In genomic region chr9:112140936-112141335, GRCh38 we compare ENCODE assay signal across 19 cellular contexts. TPM values are rescaled to one million over a fixed set of nuclear protein-coding genes. Genes with fewer than 3 reads are reported as not detected.
A peak's percentile ranks its signal among the peaks of the same experiment; 100 is the strongest.
DNase-seq lines count a peak whose midpoint lies in the region; ATAC-seq, FAIRE-seq and TF ChIP-seq lines count a peak whose summit lies in the region.
"Had no signal": no experiment of that assay in that cellular context is flagged by ENCODE, and none has a peak within 500 bp of the region (broad histone marks: within the 10 kb centered on the region; RNA-seq: fewer than 3 reads in every experiment).

No MANE protein-coding gene starts in this region.

- no TSS peak for BruUV-seq in GM12878 (replicated peaks; lab: Mats Ljungman, UMichigan)

- H4K20me1 ChIP-seq in GM12878 (ENCODE audit: control insufficient read depth, insufficient read depth) (no peaks in the 10 kb centered on the region), smooth muscle cell (ENCODE audit: low read depth) (no peaks in the 10 kb centered on the region)

- no peaks in the 10 kb centered on the region for H3K79me2 ChIP-seq in GM12878 (ENCODE audit: control insufficient read depth, insufficient read depth, low read length)
- no peaks in the 10 kb centered on the region for H3K79me2 ChIP-seq in smooth muscle cell (ENCODE audit: low read depth)

- H3K9me3 ChIP-seq in GM12878 (replicated peaks; ENCODE audit: control insufficient read depth, insufficient read depth, low read length) = no peaks in the 10 kb centered on the region
- no peaks in the 10 kb centered on the region for H3K9me3 ChIP-seq in smooth muscle cell (replicated peaks; ENCODE audit: low read depth)
- H3K9me3 ChIP-seq: body of pancreas, right lobe of liver had no signal

- CTCF ChIA-PET in GM12878 (lab: Yijun Ruan, JAX) = no interaction called here

- no peak overlapping the region for H3K4me3 ChIP-seq in GM12878
- no peak overlapping the region for H3K4me3 ChIP-seq in smooth muscle cell
- H3K4me3 ChIP-seq: body of pancreas, right lobe of liver had no signal

- in situ Hi-C loops in GM12878 (cut with MboI) = no loop called here

- SMC1A ChIA-PET in GM12878 (lab: Charles Lee; ENCODE audit: uncharacterized antibody, unreplicated experiment) = no interaction called here

- H3K4me2 ChIP-seq in GM12878 (ENCODE audit: control insufficient read depth, insufficient read depth) (peak overlapping the region; percentile 0; the same call in 1 of the 2 replicates), smooth muscle cell (no peak overlapping the region)

- 30% methylated on average over 2 of the region's 2 CpGs for WGBS in GM12878 (ENCODE audit: insufficient coverage, insufficient replicate concordance, low lambda C conversion rate, missing lambda C conversion rate)
- WGBS in smooth muscle cell (ENCODE audit: low lambda C conversion rate) = 89% methylated on average over 2 of the region's 2 CpGs

- H3F3A ChIP-seq in smooth muscle cell (ENCODE audit: low read depth) = no peaks in the 10 kb centered on the region

- no peak for TF ChIP-seq EP300 in GM12878 (IDR thresholded peaks at IDR 0.05; ENCODE audit: borderline replicate concordance in 1 of 2, control insufficient read depth in 1 of 2, low read depth in 2 of 2, low read length in 2 of 2)

- H3K27ac ChIP-seq in GM12878 (ENCODE audit: control insufficient read depth, insufficient read depth) = no peak overlapping the region
- H3K27ac ChIP-seq in smooth muscle cell (ENCODE audit: low read depth) = no peak overlapping the region
- H3K27ac ChIP-seq: body of pancreas, right lobe of liver had no signal

- intact Hi-C loops in GM12878 (cut with micrococcal nuclease; ENCODE audit: unreplicated experiment) = no loop called here

- H3K9ac ChIP-seq in GM12878 (ENCODE audit: control insufficient read depth, insufficient read depth, low read length) = no peak overlapping the region
- H3K9ac ChIP-seq in smooth muscle cell (ENCODE audit: low read depth) = no peak overlapping the region

- H3K4me1 ChIP-seq in GM12878 (ENCODE audit: control insufficient read depth, insufficient read depth, low read length) (peaks cover 6% of the 10 kb centered on the region), smooth muscle cell (ENCODE audit: low read depth) (no peaks in the 10 kb centered on the region)
- H3K4me1 ChIP-seq: body of pancreas, right lobe of liver had no signal

- POLR2A ChIA-PET in GM12878 (lab: Charles Lee) = no interaction called here

- ATAC-seq in GM18861 (IDR thresholded peaks at IDR 0.05; ENCODE audit: unreplicated experiment) (peak; percentile 10), GM21529 (IDR thresholded peaks at IDR 0.05; ENCODE audit: unreplicated experiment) (peak; percentile 25), HG03108 (IDR thresholded peaks at IDR 0.05; ENCODE audit: unreplicated experiment) (peak; percentile 14), GM12878 (peak; percentile 44)
- ATAC-seq: body of pancreas, right lobe of liver had no signal

- TF ChIP-seq POLR2A in GM12878 (IDR thresholded peaks at IDR 0.05; ENCODE audit: low read depth, low read length) = no peak

- H3K27me3 ChIP-seq in GM12878 (replicated peaks in 1 of 2; ENCODE audit: control insufficient read depth in 2 of 2, insufficient read depth in 2 of 2, low read length in 1 of 2) = no peaks in the 10 kb centered on the region
- H3K27me3 ChIP-seq in smooth muscle cell (ENCODE audit: low read depth) = no peaks in the 10 kb centered on the region
- H3K27me3 ChIP-seq: body of pancreas, right lobe of liver had no signal

- TF ChIP-seq RAD21 in GM12878 (IDR thresholded peaks at IDR 0.05; ENCODE audit: insufficient read depth, low read depth, low read length) = no peak

- no peak for FAIRE-seq in GM12878 (lab: Jason Lieb, UNC)
- FAIRE-seq: H1 had no signal

- no peak overlapping the region for H2AFZ ChIP-seq in GM12878 (ENCODE audit: control insufficient read depth, low read depth, low read length)
- no peak overlapping the region for H2AFZ ChIP-seq in smooth muscle cell (ENCODE audit: low read depth)

- RAD21 ChIA-PET in GM12878 (lab: Charles Lee; ENCODE audit: unreplicated experiment) = no interaction called here

- H3K36me3 ChIP-seq in GM12878 (ENCODE audit: control insufficient read depth in 2 of 2, insufficient read depth in 2 of 2, low read length in 1 of 2) (no peaks in the 10 kb centered on the region), smooth muscle cell (ENCODE audit: low read depth) (no peaks in the 10 kb centered on the region)
- H3K36me3 ChIP-seq: right lobe of liver had no signal

- DNase-seq in GM12878 (ENCODE audit: low read depth, low spot score) = no peak
- DNase-seq in HuH-7.5 (ENCODE audit: low spot score) = no peak
- no peak for DNase-seq in NCI-H2107 (lab: John Stamatoyannopoulos, UW)
- no peak for DNase-seq in DMS79 treated with DMSO at 0.1 percent for 48 hours (lab: John Stamatoyannopoulos, UW)
- DNase-seq in smooth muscle cell (lab: John Stamatoyannopoulos, UW; ENCODE audit: unreplicated experiment) = no peak
- DNase-seq: activated naive CD4-positive, alpha-beta T cell treated with anti-CD3 and anti-CD28 coated beads for 36 hours; body of pancreas; C1 segment of cervical spinal cord; dermis blood vessel endothelial cell; KG1; NCI-H1105; NCI-H2171 treated with DMSO at 0.1 percent for 48 hours; nucleus accumbens; right lobe of liver; Right ventricle myocardium superior had no signal

- TF ChIP-seq CTCF in GM12878 (IDR thresholded peaks at IDR 0.05 in 2 of 3, conservative IDR thresholded peaks at IDR 0.05 in 1 of 3; ENCODE audit: control insufficient read depth in 2 of 3, extremely low read depth in 1 of 3, insufficient read depth in 1 of 3, low read depth in 3 of 3, low read length in 3 of 3) = no peak
- no peak for TF ChIP-seq CTCF in smooth muscle cell (IDR thresholded peaks at IDR 0.05; ENCODE audit: borderline replicate concordance, insufficient read depth, poor library complexity, severe bottlenecking)

TF ChIP-seq in GM12878, 131 proteins besides CTCF, POLR2A, EP300 and RAD21 (continues in another document):
- TF ChIP-seq ELK1 (IDR thresholded peaks at IDR 0.05; ENCODE audit: low read depth, low read length) (no peak), E2F8 (IDR thresholded peaks at IDR 0.05; ENCODE audit: low read depth, partially characterized antibody) (no peak)

RNA-seq across cellular contexts. Expression of gene SUSD1, which starts 34.2 kb away (rescaled TPM):
- 4.4 and 4.9 TPM in 2 replicates for total RNA-seq in GM12878 (2013; cell fraction: nucleolus; rRNA removed)
- total RNA-seq in GM12878 (2014; rRNA removed) (16.5 and 17.7 TPM in 2 replicates), GM12878 (2014; rRNA removed; fragmentation: Illumina TruSeq; extraction: Trizol) (11.7 and 12.3 TPM in 2 replicates), GM12878 (2021) (16.5 and 17.3 TPM in 2 replicates), smooth muscle cell (11.8 and 12.2 TPM in 2 replicates)
- polyA plus RNA-seq in GM12878 (2011; ENCODE audit: low read depth) = 4.7 TPM
- polyA plus RNA-seq in GM12878 (2011; rRNA removed) (7.6 and 9.1 TPM in 2 replicates), GM12878 (2014; fragmentation: Illumina TruSeq; extraction: Trizol) (11.9 and 13.6 TPM in 2 replicates), GM12878 (2014; fragmentation: Nextera tagmentation; extraction: Ambion mirVana) (10 to 100 TPM; 15.9 to 20.8 TPM), GM12878 (2014; rRNA removed) (10.6 and 12.8 TPM in 2 replicates), GM12878 (2016; fragmentation: Nextera tagmentation; extraction: Ambion mirVana) (1 to 10 TPM; 6.7 to 7.7 TPM), smooth muscle cell (6.7 and 8.9 TPM in 2 replicates)
- polyA plus RNA-seq in GM12878 (2011; cell fraction: cytosol; rRNA removed) = 7.7 and 8.5 TPM in 2 replicates
- polyA plus RNA-seq in GM12878 (2011; cell fraction: nucleus; rRNA removed) = 4.8 and 6.4 TPM in 2 replicates
- polyA plus RNA-seq in GM12878 (2012) = 5.2 and 8.0 TPM in 2 replicates
- polyA minus RNA-seq in GM12878 (2011; rRNA and poly(A)+ RNA removed) = 6.4 and 8.0 TPM in 2 replicates
- polyA minus RNA-seq in GM12878 (2011; cell fraction: cytosol; rRNA and poly(A)+ RNA removed) = 2.4 and 3.1 TPM in 2 replicates
- 2.2 and 2.7 TPM in 2 replicates for polyA minus RNA-seq in GM12878 (2011; cell fraction: nucleus; rRNA and poly(A)+ RNA removed)
